Comparison of ENCODE assay signal across 21 cellular contexts in the genomic region with DNA sequence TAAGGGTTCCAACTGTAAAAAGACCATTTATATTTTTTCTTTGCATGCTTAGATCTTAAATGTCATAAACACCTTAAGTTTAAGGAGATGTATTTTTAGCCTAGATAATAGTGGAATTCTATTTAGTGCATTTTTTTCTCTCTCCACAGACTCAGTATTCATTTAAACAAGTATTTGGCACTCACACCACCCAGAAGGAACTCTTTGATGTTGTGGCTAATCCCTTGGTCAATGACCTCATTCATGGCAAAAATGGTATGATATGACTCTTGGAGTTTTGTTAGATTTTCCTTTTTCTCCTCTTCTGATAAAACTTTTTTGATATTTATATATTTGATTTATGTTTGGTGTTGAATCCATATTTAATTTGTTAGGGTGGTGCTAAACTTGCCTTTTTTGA.
"Had no signal": no experiment of that assay in that cellular context is flagged by ENCODE, and none has a peak within 500 bp of the region (broad histone marks: within the 10 kb centered on the region; RNA-seq: fewer than 3 reads in every experiment).

No MANE protein-coding gene starts in this region.

- H3K4me1 ChIP-seq: esophagus squamous epithelium, thyroid gland had no signal

- H3K4me3 ChIP-seq: coronary artery, esophagus squamous epithelium, lung, pancreas, thyroid gland had no signal

- DNase-seq: activated CD4-positive, alpha-beta memory T cell treated with anti-CD3 and anti-CD28 coated beads for 36 hours; activated CD4-positive, alpha-beta T cell treated with anti-CD3 and anti-CD28 coated beads for 36 hours; activated CD8-positive, alpha-beta memory T cell treated with anti-CD3 and anti-CD28 coated beads, Interleukin-2, amount 10 ng/mL, durations not matched to agents 7 days and 5 days; activated naive CD4-positive, alpha-beta T cell treated with anti-CD3 and anti-CD28 coated beads, Interleukin-2, amount 10 ng/mL, durations not matched to agents 7 days and 5 days; activated T-cell treated with anti-CD3 and anti-CD28 coated beads, Interleukin-2, amount 50 U/mL, for 1 hour; central memory CD4-positive, alpha-beta T cell; effector CD4-positive, alpha-beta T cell; esophagus squamous epithelium; head of caudate nucleus; immature natural killer cell; left colon; naive B cell; pancreas; stimulated activated CD4-positive, alpha-beta T cell treated with anti-CD3 and anti-CD28 coated beads, Interleukin-15, amount 100 ng/mL, for 24 hours; stimulated activated CD4-positive, alpha-beta T cell treated with anti-CD3 and anti-CD28 coated beads, Interleukin-4, amount 100 ng/mL, for 1 hour; stimulated activated naive B cell treated with anti-CD40 and anti-IgM and Interleukin-4, amounts not matched to agents 10 μg/mL and 1 μg/mL and 100 μg/mL, for 72 hours; T-helper 17 cell; thyroid gland; WERI-Rb-1 had no signal

- H3K9me3 ChIP-seq: esophagus squamous epithelium, pancreas, thyroid gland had no signal

- H3K27me3 ChIP-seq: esophagus squamous epithelium, thyroid gland had no signal

- H3K27ac ChIP-seq: coronary artery, esophagus squamous epithelium, pancreas, thyroid gland, WERI-Rb-1 had no signal

- H3K36me3 ChIP-seq: pancreas, thyroid gland had no signal
